Comparison of ENCODE assay signal across 24 cellular contexts in genomic region chr6:17950095-17950494, GRCh38. TPM values are rescaled to one million over a fixed set of nuclear protein-coding genes. Genes with fewer than 3 reads are reported as not detected.
"Had no signal": no experiment of that assay in that cellular context is flagged by ENCODE, and none has a peak within 500 bp of the region (broad histone marks: within the 10 kb centered on the region; RNA-seq: fewer than 3 reads in every experiment).

No MANE protein-coding gene starts in this region.

- H3K27ac ChIP-seq: brain microvascular endothelial cell, coronary artery, thoracic aorta, upper lobe of left lung had no signal

- H3K9me3 Mint-ChIP-seq: activated naive CD4-positive, alpha-beta T cell treated with anti-CD3 and anti-CD28 coated beads, Interleukin-2, amount 10 ng/mL, durations not matched to agents 7 days and 5 days; activated naive CD8-positive, alpha-beta T cell treated with anti-CD3 and anti-CD28 coated beads, Interleukin-2, amount 50 U/mL, for 24 hours; immature natural killer cell; stimulated activated effector memory CD8-positive, alpha-beta T cell treated with anti-CD3 and anti-CD28 coated beads, Interleukin-12 subunit alpha, Interleukin-12 subunit beta, amount 100 ng/mL, for 72 hours; T-helper 1 cell treated with Interleukin-12 subunit alpha and Interleukin-12 subunit beta and Interleukin-4 antibody, amounts not matched to agents 30 μg/mL and 1 μg/mL, for 36 hours had no signal

- H3K36me3 Mint-ChIP-seq: activated naive CD4-positive, alpha-beta T cell treated with anti-CD3 and anti-CD28 coated beads, Interleukin-2, amount 10 ng/mL, durations not matched to agents 7 days and 5 days; stimulated activated effector memory CD8-positive, alpha-beta T cell treated with anti-CD3 and anti-CD28 coated beads, Interleukin-12 subunit alpha, Interleukin-12 subunit beta, amount 100 ng/mL, for 72 hours had no signal

- H3K27ac Mint-ChIP-seq: activated naive CD4-positive, alpha-beta T cell treated with anti-CD3 and anti-CD28 coated beads, Interleukin-2, amount 10 ng/mL, durations not matched to agents 7 days and 5 days; activated naive CD8-positive, alpha-beta T cell treated with anti-CD3 and anti-CD28 coated beads, Interleukin-2, amount 50 U/mL, for 24 hours; immature natural killer cell; memory B cell; naive thymus-derived CD8-positive, alpha-beta T cell; stimulated activated effector memory CD8-positive, alpha-beta T cell treated with anti-CD3 and anti-CD28 coated beads, Interleukin-12 subunit alpha, Interleukin-12 subunit beta, amount 100 ng/mL, for 72 hours; T-helper 1 cell treated with Interleukin-12 subunit alpha and Interleukin-12 subunit beta and Interleukin-4 antibody, amounts not matched to agents 30 μg/mL and 1 μg/mL, for 36 hours had no signal

- H3K27me3 ChIP-seq: brain microvascular endothelial cell, heart right ventricle, upper lobe of left lung had no signal

- H3K36me3 ChIP-seq: brain microvascular endothelial cell, esophagus squamous epithelium, thoracic aorta, upper lobe of left lung had no signal

- H3K9me3 ChIP-seq: esophagus squamous epithelium, thoracic aorta, upper lobe of left lung had no signal

- ATAC-seq: activated CD4-positive, CD25-positive, alpha-beta regulatory T cell treated with anti-CD3 and anti-CD28 coated beads, Interleukin-2, amount 50 U/mL, for 24 hours; activated naive CD8-positive, alpha-beta T cell treated with anti-CD3 and anti-CD28 coated beads, Interleukin-2, amount 50 U/mL, for 24 hours; activated T-cell treated with anti-CD3 and anti-CD28 coated beads, Interleukin-2, amount 50 U/mL, for 4 hours; heart right ventricle; left ventricle myocardium superior; naive thymus-derived CD8-positive, alpha-beta T cell; stimulated activated effector memory CD8-positive, alpha-beta T cell treated with anti-CD3 and anti-CD28 coated beads, Interleukin-12 subunit alpha, Interleukin-12 subunit beta, amount 100 ng/mL, for 72 hours had no signal

- H3K4me1 Mint-ChIP-seq: activated naive CD4-positive, alpha-beta T cell treated with anti-CD3 and anti-CD28 coated beads, Interleukin-2, amount 10 ng/mL, durations not matched to agents 7 days and 5 days; activated naive CD8-positive, alpha-beta T cell treated with anti-CD3 and anti-CD28 coated beads, Interleukin-2, amount 50 U/mL, for 24 hours; immature natural killer cell; naive thymus-derived CD8-positive, alpha-beta T cell; stimulated activated effector memory CD8-positive, alpha-beta T cell treated with anti-CD3 and anti-CD28 coated beads, Interleukin-12 subunit alpha, Interleukin-12 subunit beta, amount 100 ng/mL, for 72 hours had no signal

- H3K4me3 Mint-ChIP-seq: activated naive CD4-positive, alpha-beta T cell treated with anti-CD3 and anti-CD28 coated beads, Interleukin-2, amount 10 ng/mL, durations not matched to agents 7 days and 5 days; activated naive CD8-positive, alpha-beta T cell treated with anti-CD3 and anti-CD28 coated beads, Interleukin-2, amount 50 U/mL, for 24 hours; activated T-cell treated with anti-CD3 and anti-CD28 coated beads, Interleukin-2, amount 50 U/mL, for 4 hours; immature natural killer cell; memory B cell; naive thymus-derived CD8-positive, alpha-beta T cell; stimulated activated effector memory CD8-positive, alpha-beta T cell treated with anti-CD3 and anti-CD28 coated beads, Interleukin-12 subunit alpha, Interleukin-12 subunit beta, amount 100 ng/mL, for 72 hours; T-helper 1 cell treated with Interleukin-12 subunit alpha and Interleukin-12 subunit beta and Interleukin-4 antibody, amounts not matched to agents 30 μg/mL and 1 μg/mL, for 36 hours had no signal

- H3K27me3 Mint-ChIP-seq: memory B cell had no signal

- DNase-seq: activated CD4-positive, alpha-beta T cell treated with anti-CD3 and anti-CD28 coated beads, Interleukin-2, amount 50 U/mL, for 1 hour; activated CD8-positive, alpha-beta memory T cell treated with anti-CD3 and anti-CD28 coated beads, Interleukin-2, amount 50 U/mL, for 4 hours; activated naive CD4-positive, alpha-beta T cell treated with anti-CD3 and anti-CD28 coated beads, Interleukin-2, amount 10 ng/mL, durations not matched to agents 7 days and 5 days; activated naive CD8-positive, alpha-beta T cell treated with anti-CD3 and anti-CD28 coated beads, Interleukin-2, amount 50 U/mL, for 24 hours; activated T-cell treated with anti-CD3 and anti-CD28 coated beads, Interleukin-2, amount 50 U/mL, for 4 hours; aorta; brain microvascular endothelial cell; central memory CD4-positive, alpha-beta T cell; effector CD4-positive, alpha-beta T cell; esophagus squamous epithelium; heart right ventricle; immature natural killer cell; left ventricle myocardium superior; naive thymus-derived CD8-positive, alpha-beta T cell; occipital lobe; stimulated activated CD4-positive, alpha-beta T cell treated with anti-CD3 and anti-CD28 coated beads, Interleukin-15, amount 100 ng/mL, for 24 hours; stimulated activated CD4-positive, alpha-beta T cell treated with anti-CD3 and anti-CD28 coated beads, Interleukin-2, amount 100 ng/mL, for 48 hours; upper lobe of left lung had no signal

- H3K4me3 ChIP-seq: coronary artery, esophagus squamous epithelium, heart right ventricle, thoracic aorta, upper lobe of left lung had no signal

RNA-seq across cellular contexts. Expression of gene KIF13A, which starts 37.3 kb away (rescaled TPM):
- polyA plus RNA-seq: naive thymus-derived CD8-positive, alpha-beta T cell had no signal
